ENCODE assay signal across 15 cellular contexts in genomic region chr5:172952034-172952511, GRCh38. TPM values are rescaled to one million over a fixed set of nuclear protein-coding genes. Genes with fewer than 3 reads are reported as not detected.
DNase-seq lines count a peak whose midpoint lies in the region; TF ChIP-seq lines count a peak whose summit lies in the region.
"Had no signal": no experiment of that assay in that cellular context is flagged by ENCODE, and none has a peak within 500 bp of the region (broad histone marks: within the 10 kb centered on the region; RNA-seq: fewer than 3 reads in every experiment).

No MANE protein-coding gene starts in this region.

- H3K36me3 ChIP-seq in SJSA1: peaks cover 32% of the 10 kb centered on the region

- H3K4me3 ChIP-seq in SJSA1 (no peak overlapping the region), fibroblast of villous mesenchyme (ENCODE audit: low read depth, low read length) (no peak overlapping the region)
- H3K4me3 ChIP-seq: mucosa of descending colon had no signal

- no peaks in the 10 kb centered on the region for H3K9me3 Mint-ChIP-seq in type B pancreatic cell
- H3K9me3 Mint-ChIP-seq: CD8-positive, alpha-beta memory T cell had no signal

- peak overlapping the region; percentile 75 for H3K4me3 Mint-ChIP-seq in type B pancreatic cell
- H3K4me3 Mint-ChIP-seq: CD8-positive, alpha-beta memory T cell had no signal

- no peaks in the 10 kb centered on the region for H3K27me3 Mint-ChIP-seq in type B pancreatic cell
- H3K27me3 Mint-ChIP-seq: CD8-positive, alpha-beta memory T cell had no signal

- DNase-seq in GM03348 (ENCODE audit: low spot score) (peak; percentile 78), SJSA1 (ENCODE audit: low read depth in 1 of 2, low spot score in 2 of 2) (peak; percentile 73 to 94), fibroblast of villous mesenchyme (ENCODE audit: low read depth) (peak; percentile 42), type B pancreatic cell (ENCODE audit: extremely low spot score, unreplicated experiment) (no peak), HT-29 (ENCODE audit: low spot score) (no peak)
- no peak for DNase-seq in stimulated activated CD4-positive, alpha-beta T cell treated with anti-CD3 and anti-CD28 coated beads, Interleukin-4, amount 100 ng/mL, for 1 hour
- DNase-seq in activated CD4-positive, alpha-beta T cell treated with anti-CD3 and anti-CD28 coated beads for 4 hours: no peak
- DNase-seq: activated CD8-positive, alpha-beta memory T cell treated with anti-CD3 and anti-CD28 coated beads, Interleukin-2, amount 50 U/mL, for 48 hours; activated naive CD4-positive, alpha-beta T cell treated with anti-CD3 and anti-CD28 coated beads, Interleukin-2, amount 50 U/mL, for 16 hours; CD8-positive, alpha-beta memory T cell; glutamatergic neuron; mucosa of descending colon; NCI-H1417; NCI-H446; T-helper 2 cell had no signal

- H3K4me1 ChIP-seq in SJSA1 (replicated peaks): peaks cover 90% of the 10 kb centered on the region

- H3K27ac Mint-ChIP-seq in type B pancreatic cell: peak overlapping the region; percentile 99

- H3K27me3 ChIP-seq in SJSA1 (replicated peaks): no peaks in the 10 kb centered on the region

- H3K27ac ChIP-seq in SJSA1: peak overlapping the region; percentile 99

- no peaks in the 10 kb centered on the region for H3K9me3 ChIP-seq in SJSA1 (replicated peaks)
- H3K9me3 ChIP-seq: mucosa of descending colon had no signal

- H3K36me3 Mint-ChIP-seq in type B pancreatic cell: peaks cover 3% of the 10 kb centered on the region

- TF ChIP-seq CTCF in fibroblast of villous mesenchyme (IDR thresholded peaks at IDR 0.05; ENCODE audit: insufficient read depth, low read depth, low read length) (no peak), type B pancreatic cell (conservative IDR thresholded peaks at IDR 0.05) (no peak)

- no peaks in the 10 kb centered on the region for H3K4me1 Mint-ChIP-seq in type B pancreatic cell (ENCODE audit: unreplicated experiment)

RNA-seq across cellular contexts. Expression of gene RPL26L1, which starts 7.2 kb away (rescaled TPM):
- 167 and 184 TPM in 2 replicates for total RNA-seq in SJSA1 (2014; rRNA removed; shearing (Covaris generic))
- total RNA-seq in fibroblast of villous mesenchyme: 45.1 and 57.9 TPM in 2 replicates
- 40.4 and 54.2 TPM in 2 replicates for total RNA-seq in type B pancreatic cell (ENCODE audit: low replicate concordance)
- total RNA-seq in HT-29 (2014; rRNA removed; shearing (Covaris generic)): 36.6 and 41.9 TPM in 2 replicates

RNA-seq across cellular contexts. Expression of gene ATP6V0E1, which starts 31.5 kb away (rescaled TPM):
- 286 and 291 TPM in 2 replicates for total RNA-seq in SJSA1 (2014; rRNA removed; shearing (Covaris generic))
- total RNA-seq in fibroblast of villous mesenchyme (142 and 177 TPM in 2 replicates), type B pancreatic cell (ENCODE audit: low replicate concordance) (141 and 227 TPM in 2 replicates)
- 90.3 and 90.5 TPM in 2 replicates for total RNA-seq in HT-29 (2014; rRNA removed; shearing (Covaris generic))

Comparison
In these comparisons a context has a peak if more than half of its experiments do, and no peak if none do; other contexts are left out.
1. DNase-seq: peak in GM03348 (single experiment), SJSA1 (2 of 2) and fibroblast of villous mesenchyme (single experiment); none in type B pancreatic cell (single experiment), stimulated activated CD4-positive, alpha-beta T cell treated with anti-CD3 and anti-CD28 coated beads, Interleukin-4, amount 100 ng/mL, for 1 hour (single experiment), activated CD4-positive, alpha-beta T cell treated with anti-CD3 and anti-CD28 coated beads for 4 hours (0 of 2) and HT-29 (single experiment).